ENCODE assay signal across 2 cellular contexts in the genomic region with DNA sequence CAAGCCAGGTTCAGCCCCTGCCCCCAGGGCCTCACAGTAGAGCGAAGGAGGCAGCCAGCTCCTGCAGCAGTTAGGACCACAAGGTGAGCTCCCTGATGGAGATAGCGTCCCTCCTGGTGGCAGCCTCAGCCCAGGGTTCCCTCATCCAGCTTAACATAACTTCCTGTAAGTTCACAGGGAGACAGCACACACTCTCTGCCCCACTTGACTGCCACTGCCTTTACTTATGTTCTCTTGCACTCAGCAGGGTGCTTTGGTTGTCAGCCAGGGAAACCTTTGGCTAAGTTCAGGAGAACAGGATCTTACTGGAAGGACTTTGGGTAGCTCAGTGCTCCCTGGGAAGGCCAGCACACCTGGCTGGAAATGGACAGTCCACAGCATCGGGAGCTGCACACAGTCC.
TF ChIP-seq lines count a peak whose summit lies in the region.

No MANE protein-coding gene starts in this region.

TF ChIP-seq in Ishikawa, 13 proteins besides CTCF, POLR2A, EP300 and RAD21:
- TF ChIP-seq EGR1 (IDR thresholded peaks at IDR 0.05): no peak
- TF ChIP-seq, protein P1, sequence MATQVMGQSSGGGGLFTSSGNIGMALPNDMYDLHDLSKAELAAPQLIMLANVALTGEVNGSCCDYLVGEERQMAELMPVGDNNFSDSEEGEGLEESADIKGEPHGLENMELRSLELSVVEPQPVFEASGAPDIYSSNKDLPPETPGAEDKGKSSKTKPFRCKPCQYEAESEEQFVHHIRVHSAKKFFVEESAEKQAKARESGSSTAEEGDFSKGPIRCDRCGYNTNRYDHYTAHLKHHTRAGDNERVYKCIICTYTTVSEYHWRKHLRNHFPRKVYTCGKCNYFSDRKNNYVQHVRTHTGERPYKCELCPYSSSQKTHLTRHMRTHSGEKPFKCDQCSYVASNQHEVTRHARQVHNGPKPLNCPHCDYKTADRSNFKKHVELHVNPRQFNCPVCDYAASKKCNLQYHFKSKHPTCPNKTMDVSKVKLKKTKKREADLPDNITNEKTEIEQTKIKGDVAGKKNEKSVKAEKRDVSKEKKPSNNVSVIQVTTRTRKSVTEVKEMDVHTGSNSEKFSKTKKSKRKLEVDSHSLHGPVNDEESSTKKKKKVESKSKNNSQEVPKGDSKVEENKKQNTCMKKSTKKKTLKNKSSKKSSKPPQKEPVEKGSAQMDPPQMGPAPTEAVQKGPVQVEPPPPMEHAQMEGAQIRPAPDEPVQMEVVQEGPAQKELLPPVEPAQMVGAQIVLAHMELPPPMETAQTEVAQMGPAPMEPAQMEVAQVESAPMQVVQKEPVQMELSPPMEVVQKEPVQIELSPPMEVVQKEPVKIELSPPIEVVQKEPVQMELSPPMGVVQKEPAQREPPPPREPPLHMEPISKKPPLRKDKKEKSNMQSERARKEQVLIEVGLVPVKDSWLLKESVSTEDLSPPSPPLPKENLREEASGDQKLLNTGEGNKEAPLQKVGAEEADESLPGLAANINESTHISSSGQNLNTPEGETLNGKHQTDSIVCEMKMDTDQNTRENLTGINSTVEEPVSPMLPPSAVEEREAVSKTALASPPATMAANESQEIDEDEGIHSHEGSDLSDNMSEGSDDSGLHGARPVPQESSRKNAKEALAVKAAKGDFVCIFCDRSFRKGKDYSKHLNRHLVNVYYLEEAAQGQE (IDR thresholded peaks at IDR 0.05; ENCODE audit: low read depth): no peak
- 0 out of 2 replicates have a peak, but pooled peaks have one; percentile 14 for TF ChIP-seq TCF12 (IDR thresholded peaks at IDR 0.05; ENCODE audit: low read depth)
- peak; percentile 38; the same call in 1 of the 2 replicates for TF ChIP-seq NFIC (IDR thresholded peaks at IDR 0.05)
- no peak for TF ChIP-seq TAF1 (IDR thresholded peaks at IDR 0.05; ENCODE audit: low read depth)
- TF ChIP-seq TEAD4 (IDR thresholded peaks at IDR 0.05): no peak
TF ChIP-seq in Ishikawa: peak in this region for 2.

TF ChIP-seq in HepG2, 621 proteins besides CTCF, POLR2A, EP300 and RAD21:
- TF ChIP-seq NR2C2 (CRISPR knock-in tag; IDR thresholded peaks at IDR 0.05; ENCODE audit: borderline replicate concordance): no peak
- no peak for TF ChIP-seq KDM5B (CRISPR knock-in tag; IDR thresholded peaks at IDR 0.05; ENCODE audit: borderline replicate concordance)
- TF ChIP-seq CBX5 (CRISPR knock-in tag; IDR thresholded peaks at IDR 0.05; ENCODE audit: borderline replicate concordance): no peak
- TF ChIP-seq, protein P2, sequence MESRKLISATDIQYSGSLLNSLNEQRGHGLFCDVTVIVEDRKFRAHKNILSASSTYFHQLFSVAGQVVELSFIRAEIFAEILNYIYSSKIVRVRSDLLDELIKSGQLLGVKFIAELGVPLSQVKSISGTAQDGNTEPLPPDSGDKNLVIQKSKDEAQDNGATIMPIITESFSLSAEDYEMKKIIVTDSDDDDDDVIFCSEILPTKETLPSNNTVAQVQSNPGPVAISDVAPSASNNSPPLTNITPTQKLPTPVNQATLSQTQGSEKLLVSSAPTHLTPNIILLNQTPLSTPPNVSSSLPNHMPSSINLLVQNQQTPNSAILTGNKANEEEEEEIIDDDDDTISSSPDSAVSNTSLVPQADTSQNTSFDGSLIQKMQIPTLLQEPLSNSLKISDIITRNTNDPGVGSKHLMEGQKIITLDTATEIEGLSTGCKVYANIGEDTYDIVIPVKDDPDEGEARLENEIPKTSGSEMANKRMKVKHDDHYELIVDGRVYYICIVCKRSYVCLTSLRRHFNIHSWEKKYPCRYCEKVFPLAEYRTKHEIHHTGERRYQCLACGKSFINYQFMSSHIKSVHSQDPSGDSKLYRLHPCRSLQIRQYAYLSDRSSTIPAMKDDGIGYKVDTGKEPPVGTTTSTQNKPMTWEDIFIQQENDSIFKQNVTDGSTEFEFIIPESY (CRISPR knock-in tag; IDR thresholded peaks at IDR 0.05): peak; percentile 71
- TF ChIP-seq ZNF7 (CRISPR knock-in tag; IDR thresholded peaks at IDR 0.05): no peak
- TF ChIP-seq ETV5 (CRISPR knock-in tag; IDR thresholded peaks at IDR 0.05; ENCODE audit: borderline replicate concordance): no peak
- TF ChIP-seq, protein P3, sequence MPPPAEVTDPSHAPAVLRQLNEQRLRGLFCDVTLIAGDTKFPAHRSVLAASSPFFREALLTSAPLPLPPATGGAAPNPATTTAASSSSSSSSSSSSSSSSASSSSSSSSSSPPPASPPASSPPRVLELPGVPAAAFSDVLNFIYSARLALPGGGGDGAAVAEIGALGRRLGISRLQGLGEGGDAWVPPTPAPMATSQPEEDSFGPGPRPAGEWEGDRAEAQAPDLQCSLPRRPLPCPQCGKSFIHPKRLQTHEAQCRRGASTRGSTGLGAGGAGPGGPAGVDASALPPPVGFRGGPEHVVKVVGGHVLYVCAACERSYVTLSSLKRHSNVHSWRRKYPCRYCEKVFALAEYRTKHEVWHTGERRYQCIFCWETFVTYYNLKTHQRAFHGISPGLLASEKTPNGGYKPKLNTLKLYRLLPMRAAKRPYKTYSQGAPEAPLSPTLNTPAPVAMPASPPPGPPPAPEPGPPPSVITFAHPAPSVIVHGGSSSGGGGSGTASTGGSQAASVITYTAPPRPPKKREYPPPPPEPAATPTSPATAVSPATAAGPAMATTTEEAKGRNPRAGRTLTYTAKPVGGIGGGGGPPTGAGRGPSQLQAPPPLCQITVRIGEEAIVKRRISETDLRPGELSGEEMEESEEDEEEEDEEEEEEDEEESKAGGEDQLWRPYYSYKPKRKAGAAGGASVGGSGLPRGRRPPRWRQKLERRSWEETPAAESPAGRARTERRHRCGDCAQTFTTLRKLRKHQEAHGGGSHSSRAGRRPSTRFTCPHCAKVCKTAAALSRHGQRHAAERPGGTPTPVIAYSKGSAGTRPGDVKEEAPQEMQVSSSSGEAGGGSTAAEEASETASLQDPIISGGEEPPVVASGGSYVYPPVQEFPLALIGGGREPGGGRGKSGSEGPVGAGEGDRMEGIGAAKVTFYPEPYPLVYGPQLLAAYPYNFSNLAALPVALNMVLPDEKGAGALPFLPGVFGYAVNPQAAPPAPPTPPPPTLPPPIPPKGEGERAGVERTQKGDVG (CRISPR knock-in tag; IDR thresholded peaks at IDR 0.05; ENCODE audit: borderline replicate concordance): no peak
- TF ChIP-seq, protein P4, sequence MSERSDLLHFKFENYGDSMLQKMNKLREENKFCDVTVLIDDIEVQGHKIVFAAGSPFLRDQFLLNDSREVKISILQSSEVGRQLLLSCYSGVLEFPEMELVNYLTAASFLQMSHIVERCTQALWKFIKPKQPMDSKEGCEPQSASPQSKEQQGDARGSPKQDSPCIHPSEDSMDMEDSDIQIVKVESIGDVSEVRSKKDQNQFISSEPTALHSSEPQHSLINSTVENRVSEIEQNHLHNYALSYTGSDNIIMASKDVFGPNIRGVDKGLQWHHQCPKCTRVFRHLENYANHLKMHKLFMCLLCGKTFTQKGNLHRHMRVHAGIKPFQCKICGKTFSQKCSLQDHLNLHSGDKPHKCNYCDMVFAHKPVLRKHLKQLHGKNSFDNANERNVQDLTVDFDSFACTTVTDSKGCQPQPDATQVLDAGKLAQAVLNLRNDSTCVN (CRISPR knock-in tag; IDR thresholded peaks at IDR 0.05; ENCODE audit: borderline replicate concordance): 0 out of 2 replicates have a peak, but pooled peaks have one; percentile 6
- TF ChIP-seq, protein P5, sequence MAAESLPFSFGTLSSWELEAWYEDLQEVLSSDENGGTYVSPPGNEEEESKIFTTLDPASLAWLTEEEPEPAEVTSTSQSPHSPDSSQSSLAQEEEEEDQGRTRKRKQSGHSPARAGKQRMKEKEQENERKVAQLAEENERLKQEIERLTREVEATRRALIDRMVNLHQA (CRISPR knock-in tag; IDR thresholded peaks at IDR 0.05): no peak
- TF ChIP-seq, protein P6, sequence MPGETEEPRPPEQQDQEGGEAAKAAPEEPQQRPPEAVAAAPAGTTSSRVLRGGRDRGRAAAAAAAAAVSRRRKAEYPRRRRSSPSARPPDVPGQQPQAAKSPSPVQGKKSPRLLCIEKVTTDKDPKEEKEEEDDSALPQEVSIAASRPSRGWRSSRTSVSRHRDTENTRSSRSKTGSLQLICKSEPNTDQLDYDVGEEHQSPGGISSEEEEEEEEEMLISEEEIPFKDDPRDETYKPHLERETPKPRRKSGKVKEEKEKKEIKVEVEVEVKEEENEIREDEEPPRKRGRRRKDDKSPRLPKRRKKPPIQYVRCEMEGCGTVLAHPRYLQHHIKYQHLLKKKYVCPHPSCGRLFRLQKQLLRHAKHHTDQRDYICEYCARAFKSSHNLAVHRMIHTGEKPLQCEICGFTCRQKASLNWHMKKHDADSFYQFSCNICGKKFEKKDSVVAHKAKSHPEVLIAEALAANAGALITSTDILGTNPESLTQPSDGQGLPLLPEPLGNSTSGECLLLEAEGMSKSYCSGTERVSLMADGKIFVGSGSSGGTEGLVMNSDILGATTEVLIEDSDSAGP (CRISPR knock-in tag; IDR thresholded peaks at IDR 0.05; ENCODE audit: borderline replicate concordance): no peak
- TF ChIP-seq ZNF264 (CRISPR knock-in tag; IDR thresholded peaks at IDR 0.05): no peak
- TF ChIP-seq, protein P7, sequence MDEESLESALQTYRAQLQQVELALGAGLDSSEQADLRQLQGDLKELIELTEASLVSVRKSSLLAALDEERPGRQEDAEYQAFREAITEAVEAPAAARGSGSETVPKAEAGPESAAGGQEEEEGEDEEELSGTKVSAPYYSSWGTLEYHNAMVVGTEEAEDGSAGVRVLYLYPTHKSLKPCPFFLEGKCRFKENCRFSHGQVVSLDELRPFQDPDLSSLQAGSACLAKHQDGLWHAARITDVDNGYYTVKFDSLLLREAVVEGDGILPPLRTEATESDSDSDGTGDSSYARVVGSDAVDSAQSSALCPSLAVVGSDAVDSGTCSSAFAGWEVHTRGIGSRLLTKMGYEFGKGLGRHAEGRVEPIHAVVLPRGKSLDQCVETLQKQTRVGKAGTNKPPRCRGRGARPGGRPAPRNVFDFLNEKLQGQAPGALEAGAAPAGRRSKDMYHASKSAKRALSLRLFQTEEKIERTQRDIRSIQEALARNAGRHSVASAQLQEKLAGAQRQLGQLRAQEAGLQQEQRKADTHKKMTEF (CRISPR knock-in tag; IDR thresholded peaks at IDR 0.05): no peak
- TF ChIP-seq ADNP (CRISPR knock-in tag; IDR thresholded peaks at IDR 0.05): no peak
- no peak for TF ChIP-seq ZFX (CRISPR knock-in tag; IDR thresholded peaks at IDR 0.05; ENCODE audit: low read depth)
